Comparison of ENCODE assay signal across 8 cellular contexts in the genomic region with DNA sequence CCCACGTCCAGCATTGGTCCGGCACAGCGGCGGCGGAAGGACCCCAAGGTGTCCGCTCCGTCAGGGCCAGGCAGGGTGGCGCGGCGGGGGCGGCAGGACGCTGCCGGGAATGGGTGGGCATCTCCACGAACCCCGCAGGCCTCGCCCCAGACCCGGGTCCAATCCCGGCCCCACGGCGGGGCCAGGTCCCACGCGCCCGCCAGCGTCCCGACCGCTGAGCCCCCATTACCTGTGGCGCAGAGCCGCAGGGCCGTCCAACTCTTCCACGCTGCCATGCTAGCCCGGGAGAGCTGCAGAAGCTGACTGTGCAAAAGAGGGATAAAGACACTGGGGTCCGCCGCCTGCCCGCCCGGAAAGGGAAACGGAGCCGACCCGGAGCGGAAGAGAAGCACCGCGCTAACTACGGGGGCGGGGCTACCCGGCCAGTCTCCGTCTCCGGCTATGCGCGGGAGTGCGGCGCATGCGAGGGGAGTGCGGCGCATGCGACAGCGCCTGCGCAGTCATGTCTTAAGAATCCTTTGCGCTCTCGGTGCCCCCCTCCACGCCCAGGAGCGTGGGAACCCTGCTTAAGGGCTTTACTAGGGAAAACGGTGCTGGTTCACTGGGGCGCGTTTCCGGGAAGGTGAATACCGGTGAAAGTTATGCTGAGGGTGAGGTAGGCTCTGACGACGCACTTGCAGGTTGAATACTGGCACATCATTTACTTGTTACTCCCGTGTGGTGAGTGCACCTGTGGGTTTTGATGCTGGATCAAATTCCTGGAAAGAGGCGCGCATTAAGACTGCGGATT. TPM values are rescaled to one million over a fixed set of nuclear protein-coding genes. Genes with fewer than 3 reads are reported as not detected.
DNase-seq lines count a peak whose midpoint lies in the region; ATAC-seq and TF ChIP-seq lines count a peak whose summit lies in the region.

A gene with protein sequence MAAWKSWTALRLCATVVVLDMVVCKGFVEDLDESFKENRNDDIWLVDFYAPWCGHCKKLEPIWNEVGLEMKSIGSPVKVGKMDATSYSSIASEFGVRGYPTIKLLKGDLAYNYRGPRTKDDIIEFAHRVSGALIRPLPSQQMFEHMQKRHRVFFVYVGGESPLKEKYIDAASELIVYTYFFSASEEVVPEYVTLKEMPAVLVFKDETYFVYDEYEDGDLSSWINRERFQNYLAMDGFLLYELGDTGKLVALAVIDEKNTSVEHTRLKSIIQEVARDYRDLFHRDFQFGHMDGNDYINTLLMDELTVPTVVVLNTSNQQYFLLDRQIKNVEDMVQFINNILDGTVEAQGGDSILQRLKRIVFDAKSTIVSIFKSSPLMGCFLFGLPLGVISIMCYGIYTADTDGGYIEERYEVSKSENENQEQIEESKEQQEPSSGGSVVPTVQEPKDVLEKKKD (minus strand): TSS at position 402 of the 790 bp plus-strand sequence. CDS start 127 bp downstream, at position 275.

- no peaks in the 10 kb centered on the region for H3K9me3 Mint-ChIP-seq in progenitor cell of endocrine pancreas (ENCODE audit: low read depth)

- in situ Hi-C loops in GM13976 (cut with MboI; ENCODE audit: low sequenced_read_pairs, unreplicated experiment), result no loop called here

- H3K4me3 Mint-ChIP-seq in progenitor cell of endocrine pancreas (ENCODE audit: low read depth), result peak within 1 kb of the TSS; percentile 90

- ATAC-seq in HG02870 (IDR thresholded peaks at IDR 0.05; ENCODE audit: unreplicated experiment) (peak; percentile 98), left cardiac atrium (peak; percentile 100)

- peaks cover 2% of the 10 kb centered on the region for H3K36me3 Mint-ChIP-seq in progenitor cell of endocrine pancreas (ENCODE audit: insufficient read depth)

- peak within 1 kb of the TSS; percentile 95 for H3K27ac Mint-ChIP-seq in progenitor cell of endocrine pancreas

- DNase-seq in GM13976 (ENCODE audit: low spot score), result peak; percentile 97
- DNase-seq in NCI-H146 treated with DMSO at 0.1 percent for 48 hours (lab: John Stamatoyannopoulos, UW; ENCODE audit: unreplicated experiment), result peak; percentile 98
- DNase-seq in amniotic epithelial cell (ENCODE audit: low read depth), result peak; percentile 90
- peak; percentile 95 for DNase-seq in left cardiac atrium
- peak; percentile 84 for DNase-seq in progenitor cell of endocrine pancreas (ENCODE audit: low spot score, unreplicated experiment)
- DNase-seq in ureter (ENCODE audit: low spot score), result peak; percentile 89

- peaks cover 15% of the 10 kb centered on the region for H3K4me1 Mint-ChIP-seq in progenitor cell of endocrine pancreas (ENCODE audit: low read depth)

- intact Hi-C loops in T-helper 1 cell treated with Interleukin-12 subunit alpha and Interleukin-12 subunit beta and Interleukin-4 antibody, amounts not matched to agents 30 ng/mL and 1 ng/mL, for 36 hours (cut with micrococcal nuclease), result loop anchor here (1.0 to 10.0 kb wide), 9 partner anchors 8 to 1490 kb away; partner anchors contain the start of genes DSEL and RTTN
- intact Hi-C loops in left cardiac atrium (cut with DNase I), result no loop called here

- TF ChIP-seq CTCF in GM13976 (IDR thresholded peaks at IDR 0.05; ENCODE audit: borderline replicate concordance, control extremely low read depth, extremely low read depth, insufficient read depth, missing control alignments) (no peak), progenitor cell of endocrine pancreas (IDR thresholded peaks at IDR 0.05; ENCODE audit: unreplicated experiment) (no peak)

- H3K27me3 Mint-ChIP-seq in progenitor cell of endocrine pancreas, result no peaks in the 10 kb centered on the region

RNA-seq across cellular contexts. Expression of the gene that starts here (rescaled TPM):
- total RNA-seq in T-helper 1 cell treated with Interleukin-12 subunit alpha and Interleukin-12 subunit beta and Interleukin-4 antibody, amounts not matched to agents 30 ng/mL and 1 ng/mL, for 36 hours, result 64.3 and 66.9 TPM in 2 replicates
- total RNA-seq in left cardiac atrium, result 10 to 100 TPM; 24.4 to 36.2 TPM
- total RNA-seq in progenitor cell of endocrine pancreas, result 40.4 and 40.9 TPM in 2 replicates
- total RNA-seq in ureter, result 67.5 TPM

Comparison
In these comparisons a context has a peak if more than half of its experiments do, and no peak if none do; other contexts are left out.
1. Peak in every context shown above with its lines: DNase-seq and ATAC-seq.